In the genomic region with DNA sequence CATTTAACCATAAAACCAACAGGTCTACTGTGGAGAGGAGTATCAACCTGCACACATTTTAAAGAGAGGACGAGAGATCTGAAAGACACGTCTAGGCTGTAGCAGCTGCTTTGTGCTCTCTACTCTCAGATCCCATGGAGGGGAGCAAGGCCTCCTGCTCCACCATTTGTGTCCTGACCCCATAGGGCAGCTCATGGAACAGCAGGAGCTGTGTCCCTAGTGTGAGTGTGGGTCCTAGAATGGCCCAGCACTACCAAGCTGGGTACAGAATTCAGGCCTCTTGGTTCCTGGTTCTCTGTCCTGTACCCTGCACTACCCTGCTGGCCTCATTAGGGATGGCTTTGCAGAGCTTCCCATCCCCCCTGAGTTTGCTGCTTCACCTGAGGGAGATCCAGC, we compare ENCODE assay signal across 18 cellular contexts.
"Had no signal": no experiment of that assay in that cellular context is flagged by ENCODE, and none has a peak within 500 bp of the region (broad histone marks: within the 10 kb centered on the region; RNA-seq: fewer than 3 reads in every experiment).

No MANE protein-coding gene starts in this region.

- H3K4me3 ChIP-seq: colonic mucosa, hepatocyte, left ventricle myocardium inferior, lung, sigmoid colon, skin epidermis had no signal

- H3K36me3 ChIP-seq: colonic mucosa, left ventricle myocardium inferior, sigmoid colon had no signal

- FAIRE-seq: endothelial cell of umbilical vein, kidney had no signal

- ATAC-seq: foreskin keratinocyte; left cardiac atrium; natural killer cell treated with Interleukin-12 subunit alpha and Interleukin-12 subunit beta and Interleukin-15 and Interleukin-18, amount 100 ng/mL, for 72 hours had no signal

- H3K4me2 ChIP-seq: hepatocyte had no signal

- DNase-seq: colonic mucosa; dermis blood vessel endothelial cell; erythroblast; foreskin keratinocyte; kidney; left cardiac atrium; left ventricle myocardium inferior; mesenchymal stem cell; posterior cingulate gyrus; sigmoid colon; stimulated activated CD4-positive, alpha-beta T cell treated with anti-CD3 and anti-CD28 coated beads, Interleukin-2, amount 100 ng/mL, for 24 hours; stimulated activated CD4-positive, alpha-beta T cell treated with anti-CD3 and anti-CD28 coated beads, Interleukin-4, amount 100 ng/mL, for 4 hours; stimulated activated naive CD4-positive, alpha-beta T cell had no signal

- H3K27ac ChIP-seq: colonic mucosa, foreskin keratinocyte, hepatocyte, left ventricle myocardium inferior, sigmoid colon, skin epidermis had no signal

- H2AFZ ChIP-seq: hepatocyte had no signal

- H3K9me3 ChIP-seq: colonic mucosa, left ventricle myocardium inferior, sigmoid colon had no signal

- H3K79me2 ChIP-seq: hepatocyte had no signal

- H3K27me3 ChIP-seq: colonic mucosa, foreskin keratinocyte had no signal

- H3K4me1 ChIP-seq: colonic mucosa, foreskin keratinocyte, left ventricle myocardium inferior, sigmoid colon had no signal
